In genomic region chr3:186217820-186218164, GRCh38 we compare ENCODE assay signal across 10 cellular contexts.
DNase-seq lines count a peak whose midpoint lies in the region; ATAC-seq and TF ChIP-seq lines count a peak whose summit lies in the region.
"Had no signal": no experiment of that assay in that cellular context is flagged by ENCODE, and none has a peak within 500 bp of the region (broad histone marks: within the 10 kb centered on the region; RNA-seq: fewer than 3 reads in every experiment).

No MANE protein-coding gene starts in this region.

- no peak overlapping the region for H2BK12ac ChIP-seq in trophoblast cell (ENCODE audit: low read length)

- H3K27ac ChIP-seq in heart right ventricle: peak overlapping the region in 8 of 10 donors; percentile 9 to 64 (median 44)
- H3K27ac ChIP-seq in trophoblast cell (ENCODE audit: low read depth, low read length): no peak overlapping the region

- WGBS in heart right ventricle, 2 donors: 55 to 59% methylated on average over 1 of the region's 1 CpG
- no CpG with 5 or more reads among the region's 1 CpG for WGBS in trophoblast cell (ENCODE audit: extremely low coverage, insufficient coverage, insufficient read length)

- H2BK120ac ChIP-seq in trophoblast cell (ENCODE audit: insufficient read depth, low read length, poor library complexity): no peak overlapping the region

- H3K14ac ChIP-seq in trophoblast cell (ENCODE audit: low read length): no peak overlapping the region

- no peak for DNase-seq in heart right ventricle
- DNase-seq in trophoblast cell: no peak
- DNase-seq in C1 segment of cervical spinal cord (lab: John Stamatoyannopoulos, UW): no peak
- DNase-seq in superior temporal gyrus (ENCODE audit: extremely low spot score): no peak
- DNase-seq in ACHN: no peak
- DNase-seq: effector memory CD8-positive, alpha-beta T cell; naive B cell had no signal

- H3K4ac ChIP-seq in trophoblast cell (ENCODE audit: low read depth, low read length): no peak overlapping the region

- intact Hi-C loops in heart right ventricle (cut with DNase I): loop anchor here in 1 of 10 donors (10.0 kb wide), 1 partner anchor 113 kb away; the partner anchor contains the start of gene ETV5

- H2BK5ac ChIP-seq in trophoblast cell (ENCODE audit: low read depth, low read length, poor library complexity): no peak overlapping the region

- no peak for TF ChIP-seq CTCF in heart right ventricle (IDR thresholded peaks at IDR 0.05)

- no peak overlapping the region for H4K8ac ChIP-seq in trophoblast cell (ENCODE audit: low read depth, low read length)

- no peak overlapping the region for H4K12ac ChIP-seq in trophoblast cell (ENCODE audit: low read depth, low read length)

- H3K23ac ChIP-seq in trophoblast cell (ENCODE audit: low read length): no peak overlapping the region

- no peaks in the 10 kb centered on the region for H3K79me1 ChIP-seq in trophoblast cell (ENCODE audit: low read length)

- ATAC-seq in GM18508 (IDR thresholded peaks at IDR 0.05; ENCODE audit: insufficient read depth, unreplicated experiment) (peak; percentile 89), GM21423 (IDR thresholded peaks at IDR 0.05; ENCODE audit: unreplicated experiment) (peak; percentile 87), HG03469 (IDR thresholded peaks at IDR 0.05; ENCODE audit: unreplicated experiment) (peak; percentile 88), heart right ventricle (peak in 7 of 8 donors; percentile 17 to 58 (median 50))
- ATAC-seq: effector memory CD8-positive, alpha-beta T cell had no signal

- H3K27me3 ChIP-seq in heart right ventricle (no peaks in the 10 kb centered on the region), trophoblast cell (ENCODE audit: insufficient read depth, low read length) (no peaks in the 10 kb centered on the region)

- no peaks in the 10 kb centered on the region for H3K79me2 ChIP-seq in trophoblast cell (ENCODE audit: control insufficient read depth, insufficient read depth, low read length, poor library complexity)

- H3K9me3 ChIP-seq in heart right ventricle (no peaks in the 10 kb centered on the region), trophoblast cell (ENCODE audit: insufficient read depth, low read depth, low read length) (no peaks in the 10 kb centered on the region)

- in situ Hi-C loops in ACHN (cut with HindIII; ENCODE audit: low pct_ligation_motif_present, low pct_unique_long_range_greater_than_20kb, low sequenced_read_pairs): no loop called here

- no peak overlapping the region for H3K18ac ChIP-seq in trophoblast cell (ENCODE audit: low read length)

- no peak overlapping the region for H4K91ac ChIP-seq in trophoblast cell (ENCODE audit: low read depth, low read length)

- no peaks in the 10 kb centered on the region for H3K36me3 ChIP-seq in heart right ventricle
- H3K36me3 ChIP-seq in trophoblast cell (ENCODE audit: control insufficient read depth in 1 of 2, insufficient read depth in 2 of 2, low read length in 2 of 2): no peaks in the 10 kb centered on the region

- H3K9ac ChIP-seq in trophoblast cell (ENCODE audit: low read length): no peak overlapping the region

- peaks cover 6 to 65% (median 38%) of the 10 kb centered on the region in 9 donors for H3K4me1 ChIP-seq in heart right ventricle
- peaks cover 3 to 4% of the 10 kb centered on the region in 2 experiments for H3K4me1 ChIP-seq in trophoblast cell (ENCODE audit: control insufficient read depth in 1 of 2, insufficient read depth in 2 of 2, low read length in 2 of 2)

- H2AK5ac ChIP-seq in trophoblast cell (ENCODE audit: low read length): no peak overlapping the region

- H3K4me2 ChIP-seq in trophoblast cell (ENCODE audit: low read length): no peak overlapping the region

- H3K4me3 ChIP-seq in heart right ventricle (no peak overlapping the region), trophoblast cell (ENCODE audit: low read depth, low read length) (no peak overlapping the region)

- H2AFZ ChIP-seq in trophoblast cell (ENCODE audit: insufficient read depth, low read length, poor library complexity): no peak overlapping the region
